Comparison of ENCODE assay signal across 1 cellular context in genomic region chr16:84986879-84987278, GRCh38.
TF ChIP-seq lines count a peak whose summit lies in the region.

No MANE protein-coding gene starts in this region.

TF ChIP-seq in IMR-90, 13 proteins besides CTCF, POLR2A, EP300 and RAD21:
- TF ChIP-seq SMC3 (IDR thresholded peaks at IDR 0.05; ENCODE audit: low read depth, low read length) (no peak), MAFK (IDR thresholded peaks at IDR 0.05; ENCODE audit: low read depth, low read length) (no peak), NFE2L2 (IDR thresholded peaks at IDR 0.05; ENCODE audit: low read depth, low read length) (no peak), USF2 (IDR thresholded peaks at IDR 0.05; ENCODE audit: low read depth, low read length) (no peak)
